9 cellular contexts compared by ENCODE assay signal in the genomic region with DNA sequence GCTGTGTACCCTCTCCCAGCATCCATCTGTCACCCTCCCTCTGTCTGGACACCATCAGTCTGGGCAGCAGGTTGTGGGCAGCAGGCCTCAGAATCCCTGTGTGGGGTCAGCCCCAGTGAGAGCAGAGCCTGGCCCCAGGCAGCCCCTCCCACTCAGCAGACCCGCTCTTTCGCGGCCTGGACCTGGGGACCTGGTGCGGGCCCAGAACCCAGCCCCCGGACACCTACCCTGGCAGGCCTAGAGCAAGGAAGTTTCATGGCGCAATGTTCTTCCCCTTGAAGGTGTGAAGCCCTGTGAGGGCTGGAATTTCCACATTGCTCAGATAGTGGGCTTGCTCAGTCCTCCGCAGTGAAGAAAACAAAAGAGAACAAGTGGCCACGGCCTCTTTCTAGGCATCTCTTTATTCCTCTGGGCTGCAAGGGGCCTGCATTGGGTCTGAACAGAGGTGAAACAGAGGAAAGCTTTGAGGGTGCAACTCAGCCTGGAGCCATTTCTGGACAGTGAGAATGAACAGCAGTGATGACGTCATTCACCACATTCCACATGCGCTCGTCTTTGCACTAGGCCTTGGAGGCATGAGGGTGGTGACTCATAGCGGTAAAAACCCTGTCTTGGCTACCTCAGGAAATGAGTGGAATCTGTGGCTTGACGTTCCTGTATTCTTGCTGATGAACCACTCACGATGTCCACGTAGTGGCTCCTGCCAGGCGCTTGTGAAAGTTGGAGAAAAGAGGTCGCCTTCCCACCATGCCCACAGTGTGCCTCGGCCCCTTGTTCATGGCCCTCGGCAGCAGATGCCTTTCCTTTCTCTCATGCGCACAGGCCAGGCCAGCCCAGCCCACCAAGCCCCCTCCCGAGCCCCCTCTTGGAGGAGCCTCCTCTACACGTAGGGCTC.
DNase-seq lines count a peak whose midpoint lies in the region; ATAC-seq, FAIRE-seq and TF ChIP-seq lines count a peak whose summit lies in the region.
"Had no signal": no experiment of that assay in that cellular context is flagged by ENCODE, and none has a peak within 500 bp of the region (broad histone marks: within the 10 kb centered on the region; RNA-seq: fewer than 3 reads in every experiment).

No MANE protein-coding gene starts in this region.

- no peak for TF ChIP-seq CTCF in astrocyte (IDR thresholded peaks at IDR 0.05; ENCODE audit: insufficient read depth, low read depth, low read length)
- TF ChIP-seq CTCF in kidney (IDR thresholded peaks at IDR 0.05; ENCODE audit: borderline replicate concordance, extremely low read depth, insufficient read depth): no peak

- H3K4me3 Mint-ChIP-seq in T-helper 17 cell: peak overlapping the region; percentile 36
- H3K4me3 Mint-ChIP-seq in astrocyte (ENCODE audit: unreplicated experiment): peak overlapping the region; percentile 70

- H2AFZ ChIP-seq in astrocyte (ENCODE audit: low read depth, low read length): peak overlapping the region; percentile 79

- H3K27ac Mint-ChIP-seq in T-helper 17 cell (peak overlapping the region; percentile 95), astrocyte (ENCODE audit: unreplicated experiment) (peak overlapping the region; percentile 100)

- H3K9ac ChIP-seq in astrocyte (ENCODE audit: low read length): peak overlapping the region; percentile 75
- H3K9ac ChIP-seq in kidney (ENCODE audit: low read length in 2 of 2): no peak overlapping the region

- no peak overlapping the region for H3K4me3 ChIP-seq in astrocyte (ENCODE audit: insufficient read depth, low read depth, low read length)
- H3K4me3 ChIP-seq in kidney (ENCODE audit: low read length in 2 of 2): no peak overlapping the region

- H4K20me1 ChIP-seq in astrocyte (ENCODE audit: insufficient read depth, low read length): no peaks in the 10 kb centered on the region

- FAIRE-seq in astrocyte (lab: Jason Lieb, UNC) (peak; percentile 97), kidney (lab: Jason Lieb, UNC) (no peak)

- intact Hi-C loops in kidney (cut with DNase I): no loop called here

- peak overlapping the region; percentile 93 for H3K4me2 ChIP-seq in astrocyte (ENCODE audit: low read length)

- no peaks in the 10 kb centered on the region for H3K27me3 ChIP-seq in astrocyte (ENCODE audit: insufficient read depth, low read length)
- H3K27me3 ChIP-seq: dorsolateral prefrontal cortex had no signal

- DNase-seq in activated naive CD4-positive, alpha-beta T cell treated with Interleukin-2 at 50 U/mL for 16 hours: peak; percentile 74
- no peak for DNase-seq in activated naive CD4-positive, alpha-beta T cell (lab: John Stamatoyannopoulos, UW)
- DNase-seq in T-helper 17 cell (peak; percentile 36 to 66 (median 37)), astrocyte (ENCODE audit: low read depth) (peak; percentile 100), kidney (peak; percentile 79), cerebellar cortex (ENCODE audit: low spot score) (no peak)
- DNase-seq in stimulated activated CD4-positive, alpha-beta T cell treated with anti-CD3 and anti-CD28 coated beads, TNF-alpha, amount 100 ng/mL, for 48 hours (ENCODE audit: low read depth in 3 of 3): peak; percentile 34 to 71 (median 44)

- ATAC-seq in T-helper 17 cell (peak; percentile 63), GM21825 (IDR thresholded peaks at IDR 0.05; ENCODE audit: unreplicated experiment) (no peak)

- H3K4me1 Mint-ChIP-seq in T-helper 17 cell: peaks cover 38% of the 10 kb centered on the region
- peaks cover 29% of the 10 kb centered on the region for H3K4me1 Mint-ChIP-seq in astrocyte (ENCODE audit: low read depth, unreplicated experiment)

- H3K27me3 Mint-ChIP-seq in T-helper 17 cell (no peaks in the 10 kb centered on the region), astrocyte (ENCODE audit: low read depth, unreplicated experiment) (peaks cover 2% of the 10 kb centered on the region)

- peaks cover 15% of the 10 kb centered on the region for H3K9me3 Mint-ChIP-seq in astrocyte (ENCODE audit: unreplicated experiment)

- H3K27ac ChIP-seq in astrocyte (ENCODE audit: low read depth, low read length): peak overlapping the region; percentile 93
- H3K27ac ChIP-seq in kidney (ENCODE audit: low read depth in 2 of 2, low read length in 2 of 2): peak overlapping the region in 1 of 2 donors; percentile 11

- no peaks in the 10 kb centered on the region for H3K9me3 ChIP-seq in T-helper 17 cell (ENCODE audit: control insufficient read depth, low read length, poor library complexity, severe bottlenecking)
- H3K9me3 ChIP-seq in astrocyte (ENCODE audit: insufficient read depth, low read depth, low read length): peaks cover 3% of the 10 kb centered on the region
- no peaks in the 10 kb centered on the region for H3K9me3 ChIP-seq in kidney (ENCODE audit: control insufficient read depth in 1 of 2, low read length in 2 of 2)

- H3K36me3 Mint-ChIP-seq in T-helper 17 cell (ENCODE audit: low read depth) (no peaks in the 10 kb centered on the region), astrocyte (ENCODE audit: low read depth, unreplicated experiment) (peaks cover 9% of the 10 kb centered on the region)

- H3K4me1 ChIP-seq in astrocyte (ENCODE audit: insufficient read depth, low read length): peaks cover 37% of the 10 kb centered on the region
- H3K4me1 ChIP-seq in kidney (ENCODE audit: control insufficient read depth in 1 of 2, insufficient read depth in 1 of 2, low read depth in 1 of 2, low read length in 2 of 2): no peaks in the 10 kb centered on the region

- H3K79me2 ChIP-seq in astrocyte (ENCODE audit: insufficient read depth, low read length): no peaks in the 10 kb centered on the region

- H3K36me3 ChIP-seq in astrocyte (ENCODE audit: insufficient read depth, low read length) (no peaks in the 10 kb centered on the region), kidney (ENCODE audit: control insufficient read depth in 1 of 2, insufficient read depth in 2 of 2, low read length in 2 of 2) (no peaks in the 10 kb centered on the region)

Comparison
In these comparisons a context has a peak if more than half of its experiments do, and no peak if none do; other contexts are left out.
1. DNase-seq: peak in activated naive CD4-positive, alpha-beta T cell treated with Interleukin-2 at 50 U/mL for 16 hours (single experiment), T-helper 17 cell (3 of 3), astrocyte (single experiment), kidney (single experiment) and stimulated activated CD4-positive, alpha-beta T cell treated with anti-CD3 and anti-CD28 coated beads, TNF-alpha, amount 100 ng/mL, for 48 hours (3 of 3); none in activated naive CD4-positive, alpha-beta T cell (0 of 4) and cerebellar cortex (single experiment).